8 cellular contexts compared by ENCODE assay signal in genomic region chr19:17946965-17947784, GRCh38.
DNase-seq lines count a peak whose midpoint lies in the region; ATAC-seq lines count a peak whose summit lies in the region.

No MANE protein-coding gene starts in this region.

- peaks cover 29% of the 10 kb centered on the region for H3K4me1 Mint-ChIP-seq in T-helper 2 cell treated with Interferon-gamma antibody and Interleukin-4, amounts not matched to agents 5 μg/mL and 100 μg/mL, for 36 hours (ENCODE audit: low read depth)

- peak overlapping the region; percentile 70 for H3K4me3 ChIP-seq in rectal smooth muscle tissue (ENCODE audit: low read length)

- peak overlapping the region; percentile 84 for H3K4me3 Mint-ChIP-seq in T-helper 2 cell treated with Interferon-gamma antibody and Interleukin-4, amounts not matched to agents 5 μg/mL and 100 μg/mL, for 36 hours

- no peaks in the 10 kb centered on the region for H3K36me3 ChIP-seq in rectal smooth muscle tissue (ENCODE audit: control insufficient read depth, insufficient read depth, low read length)

- peak overlapping the region; percentile 47 for H3K9ac ChIP-seq in rectal smooth muscle tissue (ENCODE audit: low read length)

- no peaks in the 10 kb centered on the region for H3K36me3 Mint-ChIP-seq in T-helper 2 cell treated with Interferon-gamma antibody and Interleukin-4, amounts not matched to agents 5 μg/mL and 100 μg/mL, for 36 hours (ENCODE audit: low read depth)

- peaks cover 5% of the 10 kb centered on the region for H3K4me1 ChIP-seq in rectal smooth muscle tissue (ENCODE audit: control insufficient read depth, insufficient read depth, low read length)

- H3K27ac ChIP-seq in rectal smooth muscle tissue (ENCODE audit: low read depth, low read length), result no peak overlapping the region

- H3K27me3 Mint-ChIP-seq in T-helper 2 cell treated with Interferon-gamma antibody and Interleukin-4, amounts not matched to agents 5 μg/mL and 100 μg/mL, for 36 hours (ENCODE audit: low read depth), result peaks cover 34% of the 10 kb centered on the region

- H3K27me3 ChIP-seq in rectal smooth muscle tissue (ENCODE audit: control insufficient read depth, insufficient read depth, low read length), result peaks cover 23% of the 10 kb centered on the region

- DNase-seq in 8988T, result peak; percentile 68
- no peak for DNase-seq in T-helper 2 cell treated with Interferon-gamma antibody and Interleukin-4, amounts not matched to agents 5 μg/mL and 100 μg/mL, for 36 hours (ENCODE audit: low spot score)
- peak; percentile 3 for DNase-seq in germinal center (ENCODE audit: low spot score)
- no peak for DNase-seq in stimulated activated CD8-positive, alpha-beta memory T cell treated with anti-CD3 and anti-CD28 coated beads, Interleukin-4, amount 100 ng/mL, for 48 hours
- DNase-seq in NCI-H2029 treated with DMSO at 0.1 percent for 48 hours (lab: John Stamatoyannopoulos, UW), result no peak

- ATAC-seq in GM18873 (IDR thresholded peaks at IDR 0.05; ENCODE audit: low FRiP score, unreplicated experiment), result peak; percentile 30
- ATAC-seq in HG03103 (IDR thresholded peaks at IDR 0.05; ENCODE audit: low read depth, unreplicated experiment), result peak; percentile 22

- H3K27ac Mint-ChIP-seq in T-helper 2 cell treated with Interferon-gamma antibody and Interleukin-4, amounts not matched to agents 5 μg/mL and 100 μg/mL, for 36 hours, result peak overlapping the region; percentile 74

- no peaks in the 10 kb centered on the region for H3K9me3 Mint-ChIP-seq in T-helper 2 cell treated with Interferon-gamma antibody and Interleukin-4, amounts not matched to agents 5 μg/mL and 100 μg/mL, for 36 hours

Comparison
In these comparisons a context has a peak if more than half of its experiments do, and no peak if none do; other contexts are left out.
1. DNase-seq: peak in 8988T (single experiment) and germinal center (single experiment); none in T-helper 2 cell treated with Interferon-gamma antibody and Interleukin-4, amounts not matched to agents 5 μg/mL and 100 μg/mL, for 36 hours (single experiment), stimulated activated CD8-positive, alpha-beta memory T cell treated with anti-CD3 and anti-CD28 coated beads, Interleukin-4, amount 100 ng/mL, for 48 hours (single experiment) and NCI-H2029 treated with DMSO at 0.1 percent for 48 hours (single experiment).